In the genomic region with DNA sequence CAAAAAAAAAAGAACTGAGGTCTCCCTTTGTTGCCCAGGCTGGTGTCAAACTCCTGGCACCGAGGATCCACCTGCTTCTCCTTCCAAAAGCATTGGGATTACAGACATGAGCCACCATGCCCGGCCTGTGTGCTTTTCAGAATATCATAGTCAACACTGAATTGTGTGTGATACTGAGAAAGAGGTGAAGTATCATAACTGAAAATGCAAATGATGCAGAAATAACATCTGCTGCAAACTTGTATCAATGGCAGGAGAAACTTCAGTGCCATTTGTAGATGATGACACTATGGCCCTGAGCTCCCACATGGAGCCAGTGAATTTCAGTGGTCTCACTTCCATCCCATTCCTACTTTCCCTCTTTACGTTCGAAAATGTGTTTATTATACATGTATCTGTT, we compare ENCODE assay signal across 14 cellular contexts.
DNase-seq lines count a peak whose midpoint lies in the region; ATAC-seq and TF ChIP-seq lines count a peak whose summit lies in the region.
"Had no signal": no experiment of that assay in that cellular context is flagged by ENCODE, and none has a peak within 500 bp of the region (broad histone marks: within the 10 kb centered on the region; RNA-seq: fewer than 3 reads in every experiment).

No MANE protein-coding gene starts in this region.

- DNase-seq in GM10248 (ENCODE audit: extremely low spot score) (peak; percentile 62), anterior cingulate cortex (lab: John Stamatoyannopoulos, UW) (no peak), foreskin melanocyte (no peak), NOMO-1 (lab: John Stamatoyannopoulos, UW; ENCODE audit: unreplicated experiment in 2 of 2) (no peak)
- DNase-seq in activated CD4-positive, alpha-beta T cell treated with anti-CD3 and anti-CD28 coated beads for 4 hours, result no peak
- DNase-seq: adrenal gland; DMS153; effector memory CD8-positive, alpha-beta T cell; midbrain; testis had no signal

- POLR2A ChIA-PET in GM10248 (lab: Yijun Ruan, JAX), result interaction anchor here (1.4 kb wide), 1 partner anchor 17 kb away, joined by 3 read pairs; no protein-coding TSS in a partner anchor

- TF ChIP-seq CTCF in GM10248 (IDR thresholded peaks at IDR 0.05; ENCODE audit: control extremely low read depth, extremely low read depth, low read depth, missing control alignments), result no peak

- CTCF ChIA-PET in GM10248 (lab: Yijun Ruan, JAX), result interaction anchor here (1.1 to 14.7 kb wide), 6 partner anchors 8 to 185 kb away, joined by 3 to 394 read pairs (median 6); a partner anchor contains a TSS

- ATAC-seq in GM19328 (IDR thresholded peaks at IDR 0.05; ENCODE audit: unreplicated experiment) (peak; percentile 62), HG02642 (IDR thresholded peaks at IDR 0.05; ENCODE audit: poor library complexity, unreplicated experiment) (peak; percentile 79), HG03378 (IDR thresholded peaks at IDR 0.05; ENCODE audit: unreplicated experiment) (peak; percentile 60)
- ATAC-seq: A549; effector memory CD8-positive, alpha-beta T cell had no signal
